In the genomic region with DNA sequence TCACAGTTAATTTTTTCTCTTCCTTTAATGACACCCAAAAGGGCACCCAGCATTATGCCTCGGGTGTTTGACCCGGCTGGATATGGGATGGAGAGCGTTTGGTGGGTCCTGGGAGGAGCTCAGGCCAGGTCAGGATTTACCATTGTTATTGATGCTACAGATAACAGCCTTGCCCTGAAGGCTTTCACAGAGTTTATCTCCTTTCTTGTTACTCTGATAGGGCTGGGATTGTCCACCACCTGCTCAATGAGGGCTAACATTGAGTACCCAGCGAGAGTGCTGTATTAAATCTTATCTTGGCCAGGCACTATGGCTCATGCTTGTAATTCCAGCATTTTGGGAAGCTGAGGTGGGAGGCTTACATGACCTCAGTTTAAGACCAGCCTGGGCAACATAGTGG, we compare ENCODE assay signal across 30 cellular contexts. TPM values are rescaled to one million over a fixed set of nuclear protein-coding genes. Genes with fewer than 3 reads are reported as not detected.
"Had no signal": no experiment of that assay in that cellular context is flagged by ENCODE, and none has a peak within 500 bp of the region (broad histone marks: within the 10 kb centered on the region; RNA-seq: fewer than 3 reads in every experiment).

No MANE protein-coding gene starts in this region.

- H3K36me3 Mint-ChIP-seq: activated CD4-positive, alpha-beta memory T cell treated with anti-CD3 and anti-CD28 coated beads for 36 hours; activated CD8-positive, alpha-beta memory T cell treated with anti-CD3 and anti-CD28 coated beads, Interleukin-2, amount 10 ng/mL, durations not matched to agents 7 days and 5 days; activated naive CD4-positive, alpha-beta T cell treated with anti-CD3 and anti-CD28 coated beads, Interleukin-2, amount 50 U/mL, for 24 hours; activated naive CD8-positive, alpha-beta T cell treated with anti-CD3 and anti-CD28 coated beads for 36 hours; T-cell had no signal

- H3K36me3 ChIP-seq: adrenal gland, esophagus squamous epithelium, gastroesophageal sphincter had no signal

- DNase-seq: activated CD4-positive, alpha-beta memory T cell treated with anti-CD3 and anti-CD28 coated beads for 36 hours; activated CD4-positive, alpha-beta T cell treated with anti-CD3 and anti-CD28 coated beads for 36 hours; activated CD4-positive, alpha-beta T cell treated with anti-CD3 and anti-CD28 coated beads, Interleukin-2, amount 10 ng/mL, durations not matched to agents 24 days and 14 days; activated CD4-positive, CD25-positive, alpha-beta regulatory T cell; activated CD4-positive, CD25-positive, alpha-beta regulatory T cell treated with anti-CD3 and anti-CD28 coated beads, Interleukin-2, amount 50 U/mL, for 72 hours; activated CD8-positive, alpha-beta memory T cell treated with anti-CD3 and anti-CD28 coated beads, Interleukin-2, amount 10 ng/mL, durations not matched to agents 7 days and 5 days; activated CD8-positive, alpha-beta memory T cell treated with anti-CD3 and anti-CD28 coated beads, Interleukin-2, amount 50 U/mL, for 4 hours; activated CD8-positive, alpha-beta T cell treated with anti-CD3 and anti-CD28 coated beads, Interleukin-2, amount 10 ng/mL, durations not matched to agents 7 days and 5 days; activated effector memory CD4-positive, alpha-beta T cell treated with anti-CD3 and anti-CD28 coated beads, Interleukin-2, amount 50 U/mL, for 16 hours; activated naive CD4-positive, alpha-beta T cell treated with anti-CD3 and anti-CD28 coated beads for 36 hours; activated naive CD8-positive, alpha-beta T cell treated with anti-CD3 and anti-CD28 coated beads for 36 hours; activated naive CD8-positive, alpha-beta T cell treated with anti-CD3 and anti-CD28 coated beads, Interleukin-2, amount 50 U/mL, for 24 hours; activated T-cell treated with anti-CD3 and anti-CD28 coated beads, Interleukin-2, amount 50 U/mL, for 1 hour; activated T-cell treated with anti-CD3 and anti-CD28 coated beads, Interleukin-2, amount 50 U/mL, for 48 hours; adrenal gland; amygdala; aorta; body of pancreas; cortex of kidney; effector CD8-positive, alpha-beta T cell; esophagus squamous epithelium; foreskin melanocyte; T-cell; T1000 had no signal

- H3K4me1 Mint-ChIP-seq: activated CD4-positive, alpha-beta T cell treated with anti-CD3 and anti-CD28 coated beads for 36 hours; activated CD8-positive, alpha-beta memory T cell treated with anti-CD3 and anti-CD28 coated beads, Interleukin-2, amount 10 ng/mL, durations not matched to agents 7 days and 5 days; activated naive CD4-positive, alpha-beta T cell treated with anti-CD3 and anti-CD28 coated beads, Interleukin-2, amount 50 U/mL, for 24 hours; activated naive CD8-positive, alpha-beta T cell treated with anti-CD3 and anti-CD28 coated beads for 36 hours; activated naive CD8-positive, alpha-beta T cell treated with anti-CD3 and anti-CD28 coated beads, Interleukin-2, amount 50 U/mL, for 24 hours; T-cell had no signal

- H3K27ac ChIP-seq: adrenal gland, body of pancreas, epithelial cell of prostate, esophagus squamous epithelium, gastroesophageal sphincter had no signal

- ATAC-seq: activated CD4-positive, alpha-beta T cell treated with anti-CD3 and anti-CD28 coated beads for 36 hours; activated CD8-positive, alpha-beta memory T cell treated with anti-CD3 and anti-CD28 coated beads, Interleukin-2, amount 10 ng/mL, durations not matched to agents 7 days and 5 days; activated CD8-positive, alpha-beta T cell treated with anti-CD3 and anti-CD28 coated beads, Interleukin-2, amount 10 ng/mL, durations not matched to agents 7 days and 5 days; body of pancreas; gastroesophageal sphincter; T-cell had no signal

- H3K4me1 ChIP-seq: body of pancreas had no signal

- H3K27me3 Mint-ChIP-seq: activated CD4-positive, alpha-beta T cell treated with anti-CD3 and anti-CD28 coated beads for 36 hours; activated naive CD4-positive, alpha-beta T cell treated with anti-CD3 and anti-CD28 coated beads, Interleukin-2, amount 50 U/mL, for 24 hours; activated naive CD8-positive, alpha-beta T cell treated with anti-CD3 and anti-CD28 coated beads, Interleukin-2, amount 50 U/mL, for 24 hours; T-cell had no signal

- H3K4me3 ChIP-seq: adrenal gland, body of pancreas, esophagus squamous epithelium, gastroesophageal sphincter had no signal

- H3K9me3 ChIP-seq: adrenal gland, body of pancreas, esophagus squamous epithelium, gastroesophageal sphincter had no signal

- H3K27me3 ChIP-seq: adrenal gland, body of pancreas, esophagus squamous epithelium, gastroesophageal sphincter had no signal

- H3K4me3 Mint-ChIP-seq: activated CD4-positive, alpha-beta memory T cell treated with anti-CD3 and anti-CD28 coated beads for 36 hours; activated CD4-positive, alpha-beta T cell treated with anti-CD3 and anti-CD28 coated beads for 36 hours; activated CD4-positive, alpha-beta T cell treated with anti-CD3 and anti-CD28 coated beads, Interleukin-2, amount 10 ng/mL, durations not matched to agents 24 days and 14 days; activated CD8-positive, alpha-beta memory T cell treated with anti-CD3 and anti-CD28 coated beads, Interleukin-2, amount 10 ng/mL, durations not matched to agents 7 days and 5 days; activated CD8-positive, alpha-beta T cell treated with anti-CD3 and anti-CD28 coated beads, Interleukin-2, amount 10 ng/mL, durations not matched to agents 7 days and 5 days; activated naive CD4-positive, alpha-beta T cell treated with anti-CD3 and anti-CD28 coated beads for 36 hours; activated naive CD4-positive, alpha-beta T cell treated with anti-CD3 and anti-CD28 coated beads, Interleukin-2, amount 50 U/mL, for 24 hours; activated naive CD8-positive, alpha-beta T cell treated with anti-CD3 and anti-CD28 coated beads for 36 hours; activated naive CD8-positive, alpha-beta T cell treated with anti-CD3 and anti-CD28 coated beads, Interleukin-2, amount 50 U/mL, for 24 hours; activated T-helper 1 cell treated with anti-CD3 and anti-CD28 coated beads, Interleukin-12 subunit alpha, Interleukin-12 subunit beta, Interleukin-2, Interleukin-4 antibody, amounts not matched to agents 30 ng/mL and 10 ng/mL and 1 ng/mL, durations not matched to agents 14 hours and 24 hours and 36 hours; T-cell had no signal

- H3K27ac Mint-ChIP-seq: activated CD4-positive, alpha-beta memory T cell treated with anti-CD3 and anti-CD28 coated beads for 36 hours; activated CD4-positive, alpha-beta T cell treated with anti-CD3 and anti-CD28 coated beads for 36 hours; activated CD4-positive, alpha-beta T cell treated with anti-CD3 and anti-CD28 coated beads, Interleukin-2, amount 10 ng/mL, durations not matched to agents 24 days and 14 days; activated CD8-positive, alpha-beta memory T cell treated with anti-CD3 and anti-CD28 coated beads, Interleukin-2, amount 10 ng/mL, durations not matched to agents 7 days and 5 days; activated CD8-positive, alpha-beta T cell treated with anti-CD3 and anti-CD28 coated beads, Interleukin-2, amount 10 ng/mL, durations not matched to agents 7 days and 5 days; activated naive CD4-positive, alpha-beta T cell treated with anti-CD3 and anti-CD28 coated beads for 36 hours; activated naive CD8-positive, alpha-beta T cell treated with anti-CD3 and anti-CD28 coated beads for 36 hours; activated naive CD8-positive, alpha-beta T cell treated with anti-CD3 and anti-CD28 coated beads, Interleukin-2, amount 50 U/mL, for 24 hours; activated T-helper 1 cell treated with anti-CD3 and anti-CD28 coated beads, Interleukin-12 subunit alpha, Interleukin-12 subunit beta, Interleukin-2, Interleukin-4 antibody, amounts not matched to agents 30 ng/mL and 10 ng/mL and 1 ng/mL, durations not matched to agents 14 hours and 24 hours and 36 hours; activated T-helper 2 cell treated with anti-CD3 and anti-CD28 coated beads, Interferon-gamma antibody, Interleukin-2, Interleukin-4, amounts not matched to agents 10 μg/mL and 5 μg/mL and 100 μg/mL, durations not matched to agents 14 hours and 24 hours and 36 hours; T-cell had no signal

RNA-seq across cellular contexts. Expression of a gene that starts 37.2 kb away (rescaled TPM):
- polyA plus RNA-seq: fibroblast of lung had no signal
